ENCODE assay signal across 8 cellular contexts in genomic region chr9:40991741-40992471, GRCh38.
DNase-seq lines count a peak whose midpoint lies in the region; ATAC-seq and TF ChIP-seq lines count a peak whose summit lies in the region.
"Not testable (repeated sequence)": the region's sequence is repeated elsewhere in the genome, so short reads cannot be mapped to it uniquely, and the experiment has no call there.

No MANE protein-coding gene starts in this region.

- peak; percentile 98 to 100 (median 99) for DNase-seq in CD8-positive, alpha-beta memory T cell
- peak; percentile 99 for DNase-seq in adipocyte (ENCODE audit: low read depth)
- peak; percentile 95 for DNase-seq in glomerular endothelial cell (ENCODE audit: extremely low read depth, low read depth, low spot score)
- peak; percentile 99 for DNase-seq in natural killer cell treated with Interleukin-12 subunit alpha and Interleukin-12 subunit beta and Interleukin-15 and Interleukin-18, amount 100 ng/mL, for 72 hours (ENCODE audit: low spot score)
- DNase-seq in stimulated activated CD8-positive, alpha-beta memory T cell treated with anti-CD3 and anti-CD28 coated beads, Interleukin-2, amount 100 ng/mL, for 48 hours (ENCODE audit: low read depth in 2 of 2), result peak; percentile 94 to 98

- H3K27ac ChIP-seq in CD8-positive, alpha-beta memory T cell (ENCODE audit: low read depth, low read length), result peak overlapping the region; percentile 97
- H3K27ac ChIP-seq in SU-DHL-6 (ENCODE audit: low read depth, low read length), result peak overlapping the region; percentile 74

- not testable (repeated sequence) for H3K9me2 ChIP-seq in SU-DHL-6 (replicated peaks; ENCODE audit: insufficient read depth, low read length)

- not testable (repeated sequence) for H3K36me3 ChIP-seq in CD8-positive, alpha-beta memory T cell (ENCODE audit: insufficient read depth, low read length); SU-DHL-6 (ENCODE audit: low read length); adipocyte (ENCODE audit: control insufficient read depth, insufficient read depth, low read length, severe bottlenecking)

- not testable (repeated sequence) for H3K4me3 Mint-ChIP-seq in CD8-positive, alpha-beta memory T cell; natural killer cell treated with Interleukin-12 subunit alpha and Interleukin-12 subunit beta and Interleukin-15 and Interleukin-18, amount 100 ng/mL, for 72 hours

- not testable (repeated sequence) for H3K27me3 ChIP-seq in CD8-positive, alpha-beta memory T cell (ENCODE audit: insufficient read depth, low read length, poor library complexity, severe bottlenecking); SU-DHL-6 (ENCODE audit: low read length); adipocyte (replicated peaks; ENCODE audit: control insufficient read depth, insufficient read depth, low read length)

- H3K9me3 Mint-ChIP-seq in CD8-positive, alpha-beta memory T cell; natural killer cell treated with Interleukin-12 subunit alpha and Interleukin-12 subunit beta and Interleukin-15 and Interleukin-18, amount 100 ng/mL, for 72 hours: not testable (repeated sequence)

- peaks cover 27% of the 10 kb centered on the region for H3K4me1 ChIP-seq in CD8-positive, alpha-beta memory T cell (ENCODE audit: insufficient read depth, low read length)
- H3K4me1 ChIP-seq in adipocyte (ENCODE audit: control insufficient read depth, insufficient read depth, low read length), result peaks cover 16% of the 10 kb centered on the region

- not testable (repeated sequence) for H3K27ac Mint-ChIP-seq in CD8-positive, alpha-beta memory T cell; natural killer cell treated with Interleukin-12 subunit alpha and Interleukin-12 subunit beta and Interleukin-15 and Interleukin-18, amount 100 ng/mL, for 72 hours

- H3K9me3 ChIP-seq in CD8-positive, alpha-beta memory T cell (ENCODE audit: low read length); SU-DHL-6 (ENCODE audit: insufficient read depth, low read length); adipocyte (ENCODE audit: control insufficient read depth, low read length): not testable (repeated sequence)

- ATAC-seq in GM19452 (IDR thresholded peaks at IDR 0.05; ENCODE audit: unreplicated experiment) (peak; percentile 100), HG03342 (IDR thresholded peaks at IDR 0.05; ENCODE audit: unreplicated experiment) (peak; percentile 100)
- peak; percentile 100 for ATAC-seq in natural killer cell treated with Interleukin-12 subunit alpha and Interleukin-12 subunit beta and Interleukin-15 and Interleukin-18, amount 100 ng/mL, for 72 hours

- H2AFZ ChIP-seq in SU-DHL-6 (ENCODE audit: low read depth, low read length, severe bottlenecking), result peak overlapping the region; percentile 82

- H3K27me3 Mint-ChIP-seq in CD8-positive, alpha-beta memory T cell; natural killer cell treated with Interleukin-12 subunit alpha and Interleukin-12 subunit beta and Interleukin-15 and Interleukin-18, amount 100 ng/mL, for 72 hours: not testable (repeated sequence)

- H3K9ac ChIP-seq in SU-DHL-6 (ENCODE audit: low read length) (peak overlapping the region; percentile 82), adipocyte (ENCODE audit: low read length) (peak overlapping the region; percentile 99)

- CTCF ChIA-PET in CD8-positive, alpha-beta memory T cell (lab: Charles Lee), result interaction anchor here (0.9 kb wide), 1 partner anchor 16 kb away, joined by 3 read pairs; no protein-coding TSS in a partner anchor

- peak overlapping the region; percentile 99 for H3K4me3 ChIP-seq in CD8-positive, alpha-beta memory T cell (ENCODE audit: low read length)
- H3K4me3 ChIP-seq in SU-DHL-6 (ENCODE audit: insufficient read depth, low read length, poor library complexity, severe bottlenecking) (peak overlapping the region; percentile 92), adipocyte (ENCODE audit: low read length) (peak overlapping the region; percentile 96)

- H4K20me1 ChIP-seq in SU-DHL-6 (ENCODE audit: low read depth, low read length), result not testable (repeated sequence)

- H3K4me1 Mint-ChIP-seq in CD8-positive, alpha-beta memory T cell, result peaks cover 37 to 57% (median 50%) of the 10 kb centered on the region in 3 donors
- peaks cover 15 to 24% of the 10 kb centered on the region in 2 donors for H3K4me1 Mint-ChIP-seq in natural killer cell treated with Interleukin-12 subunit alpha and Interleukin-12 subunit beta and Interleukin-15 and Interleukin-18, amount 100 ng/mL, for 72 hours (ENCODE audit: low read depth in 2 of 2)

- POLR2A ChIA-PET in CD8-positive, alpha-beta memory T cell (lab: Charles Lee), result not testable (repeated sequence)

- peak overlapping the region; percentile 65 for H3K4me2 ChIP-seq in SU-DHL-6 (ENCODE audit: low read depth, low read length, poor library complexity, severe bottlenecking)

- peaks cover 9 to 31% (median 14%) of the 10 kb centered on the region in 3 donors for H3K36me3 Mint-ChIP-seq in CD8-positive, alpha-beta memory T cell
- H3K36me3 Mint-ChIP-seq in natural killer cell treated with Interleukin-12 subunit alpha and Interleukin-12 subunit beta and Interleukin-15 and Interleukin-18, amount 100 ng/mL, for 72 hours, result peaks cover 16% of the 10 kb centered on the region

- TF ChIP-seq CTCF in SU-DHL-6 (IDR thresholded peaks at IDR 0.05; ENCODE audit: insufficient read depth, low read length, poor library complexity, severe bottlenecking), result peak; percentile 95

- H3F3A ChIP-seq in SU-DHL-6 (ENCODE audit: insufficient read depth), result not testable (repeated sequence)

- H3K79me2 ChIP-seq in SU-DHL-6 (ENCODE audit: insufficient read depth, low read length), result peaks cover 16% of the 10 kb centered on the region; the same call in 1 of the 2 replicates

Comparison
In these comparisons a context has a peak if more than half of its experiments do, and no peak if none do; other contexts are left out.
1. Peak in every context shown above with its lines: DNase-seq, ATAC-seq, H3K4me3 ChIP-seq and H3K27ac ChIP-seq.